ENCODE assay signal across 9 cellular contexts in the genomic region with DNA sequence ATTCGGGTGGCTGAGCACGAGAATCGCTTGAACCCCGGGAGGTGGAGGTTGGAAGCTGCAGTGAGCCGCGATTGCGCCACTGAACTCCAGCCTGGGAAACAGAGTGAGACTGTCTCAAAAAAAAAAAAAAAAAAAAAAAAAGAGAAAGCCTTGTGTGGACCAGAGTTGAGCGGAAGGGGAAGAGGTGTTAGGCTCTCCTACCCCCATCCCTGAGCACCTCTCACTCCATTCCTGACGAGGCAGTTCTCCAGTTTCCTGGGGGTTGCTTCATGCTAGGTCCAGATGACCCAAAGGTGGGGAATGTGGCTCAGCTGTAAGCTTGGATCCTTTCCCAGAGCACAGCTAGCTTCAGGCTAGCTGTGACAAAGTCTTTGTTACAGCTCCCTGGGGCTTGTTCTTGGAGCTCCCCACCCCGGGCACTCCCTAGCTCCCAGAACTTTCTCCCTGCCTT. TPM values are rescaled to one million over a fixed set of nuclear protein-coding genes. Genes with fewer than 3 reads are reported as not detected.
DNase-seq lines count a peak whose midpoint lies in the region; ATAC-seq and TF ChIP-seq lines count a peak whose summit lies in the region.
"Had no signal": no experiment of that assay in that cellular context is flagged by ENCODE, and none has a peak within 500 bp of the region (broad histone marks: within the 10 kb centered on the region; RNA-seq: fewer than 3 reads in every experiment).

No MANE protein-coding gene starts in this region.

- peaks cover 12% of the 10 kb centered on the region for H3K4me1 Mint-ChIP-seq in activated CD8-positive, alpha-beta T cell treated with anti-CD3 and anti-CD28 coated beads, Interleukin-2, amount 10 ng/mL, durations not matched to agents 7 days and 5 days (ENCODE audit: low read depth)

- DNase-seq in DMS53 (lab: John Stamatoyannopoulos, UW), result peak; percentile 30
- no peak for DNase-seq in DMS53 treated with DMSO at 0.1 percent for 48 hours (lab: John Stamatoyannopoulos, UW; ENCODE audit: unreplicated experiment)
- peak; percentile 53 for DNase-seq in astrocyte of the cerebellum (ENCODE audit: low read depth)
- DNase-seq in upper lobe of right lung, result no peak
- no peak for DNase-seq in activated CD8-positive, alpha-beta T cell treated with anti-CD3 and anti-CD28 coated beads, Interleukin-2, amount 10 ng/mL, durations not matched to agents 7 days and 5 days
- no peak for DNase-seq in UCSD-AML1 (lab: John Stamatoyannopoulos, UW; ENCODE audit: unreplicated experiment)
- DNase-seq: SIG-M5 had no signal

- in situ Hi-C loops in astrocyte of the cerebellum (cut with HindIII; ENCODE audit: low sequenced_read_pairs), result no loop called here

- ATAC-seq in upper lobe of right lung, result peak; percentile 85
- no peak for ATAC-seq in activated CD8-positive, alpha-beta T cell treated with anti-CD3 and anti-CD28 coated beads, Interleukin-2, amount 10 ng/mL, durations not matched to agents 7 days and 5 days
- ATAC-seq in HG03025 (IDR thresholded peaks at IDR 0.05; ENCODE audit: low FRiP score, unreplicated experiment), result no peak

- no peaks in the 10 kb centered on the region for H3K36me3 ChIP-seq in upper lobe of right lung

- H3K9me3 ChIP-seq in iPS-18c (ENCODE audit: control insufficient read depth, insufficient read depth, low read length) (no peaks in the 10 kb centered on the region), upper lobe of right lung (no peaks in the 10 kb centered on the region)

- no peaks in the 10 kb centered on the region for H3K36me3 Mint-ChIP-seq in activated CD8-positive, alpha-beta T cell treated with anti-CD3 and anti-CD28 coated beads, Interleukin-2, amount 10 ng/mL, durations not matched to agents 7 days and 5 days (ENCODE audit: low read depth)

- H3K4me3 ChIP-seq in astrocyte of the cerebellum (ENCODE audit: low read depth, low read length) (no peak overlapping the region), iPS-18c (ENCODE audit: insufficient read depth, low read depth, low read length) (peak overlapping the region; percentile 15; the same call in 1 of the 2 replicates), upper lobe of right lung (no peak overlapping the region)

- intact Hi-C loops in upper lobe of right lung (cut with DNase I), result no loop called here

- POLR2A ChIA-PET in activated CD8-positive, alpha-beta T cell treated with anti-CD3 and anti-CD28 coated beads, Interleukin-2, amount 10 ng/mL, durations not matched to agents 7 days and 5 days (lab: Charles Lee), result no interaction called here

- no peak overlapping the region for H3K27ac ChIP-seq in upper lobe of right lung

- peaks cover 25% of the 10 kb centered on the region for H3K27me3 Mint-ChIP-seq in activated CD8-positive, alpha-beta T cell treated with anti-CD3 and anti-CD28 coated beads, Interleukin-2, amount 10 ng/mL, durations not matched to agents 7 days and 5 days (ENCODE audit: low read depth)

- TF ChIP-seq CTCF in astrocyte of the cerebellum (IDR thresholded peaks at IDR 0.05; ENCODE audit: low read depth, low read length, missing control alignments), result no peak
- no peak for TF ChIP-seq CTCF in upper lobe of right lung (IDR thresholded peaks at IDR 0.05)

- H3K27me3 ChIP-seq in upper lobe of right lung, result peaks cover 16% of the 10 kb centered on the region

- H3K9me3 Mint-ChIP-seq in activated CD8-positive, alpha-beta T cell treated with anti-CD3 and anti-CD28 coated beads, Interleukin-2, amount 10 ng/mL, durations not matched to agents 7 days and 5 days (ENCODE audit: insufficient read depth), result no peaks in the 10 kb centered on the region

- CTCF ChIA-PET in activated CD8-positive, alpha-beta T cell treated with anti-CD3 and anti-CD28 coated beads, Interleukin-2, amount 10 ng/mL, durations not matched to agents 7 days and 5 days (lab: Charles Lee), result interaction anchor here (2.6 kb wide), 1 partner anchor 34 kb away, joined by 8 read pairs; no protein-coding TSS in a partner anchor

- no peak overlapping the region for H3K27ac Mint-ChIP-seq in activated CD8-positive, alpha-beta T cell treated with anti-CD3 and anti-CD28 coated beads, Interleukin-2, amount 10 ng/mL, durations not matched to agents 7 days and 5 days

- no peak overlapping the region for H3K4me3 Mint-ChIP-seq in activated CD8-positive, alpha-beta T cell treated with anti-CD3 and anti-CD28 coated beads, Interleukin-2, amount 10 ng/mL, durations not matched to agents 7 days and 5 days

- no peaks in the 10 kb centered on the region for H3K4me1 ChIP-seq in upper lobe of right lung

RNA-seq across cellular contexts. Expression of a gene that starts 8.8 kb away (rescaled TPM):
- total RNA-seq in upper lobe of right lung, result 16.0 TPM
- total RNA-seq in activated CD8-positive, alpha-beta T cell treated with anti-CD3 and anti-CD28 coated beads, Interleukin-2, amount 10 ng/mL, durations not matched to agents 7 days and 5 days, result 1 to 10 TPM; 8.0 to 8.6 TPM

RNA-seq across cellular contexts. Expression of a gene that starts 41.1 kb away (rescaled TPM):
- 6.3 TPM for total RNA-seq in upper lobe of right lung
- under 1 TPM; 0.68 to 0.76 TPM for total RNA-seq in activated CD8-positive, alpha-beta T cell treated with anti-CD3 and anti-CD28 coated beads, Interleukin-2, amount 10 ng/mL, durations not matched to agents 7 days and 5 days

RNA-seq across cellular contexts. Expression of a gene that starts 46.9 kb away (rescaled TPM):
- 242 TPM for total RNA-seq in upper lobe of right lung
- total RNA-seq in activated CD8-positive, alpha-beta T cell treated with anti-CD3 and anti-CD28 coated beads, Interleukin-2, amount 10 ng/mL, durations not matched to agents 7 days and 5 days, result 100 to 1,000 TPM; 481 to 482 TPM

Comparison
In these comparisons a context has a peak if more than half of its experiments do, and no peak if none do; other contexts are left out.
1. DNase-seq: peak in DMS53 (single experiment) and astrocyte of the cerebellum (single experiment); none in DMS53 treated with DMSO at 0.1 percent for 48 hours (single experiment), upper lobe of right lung (single experiment), activated CD8-positive, alpha-beta T cell treated with anti-CD3 and anti-CD28 coated beads, Interleukin-2, amount 10 ng/mL, durations not matched to agents 7 days and 5 days (single experiment) and UCSD-AML1 (single experiment).